ENCODE assay signal across 18 cellular contexts in genomic region chr2:38496927-38497669, GRCh38.
A peak's percentile ranks its signal among the peaks of the same experiment; 100 is the strongest.
DNase-seq lines count a peak whose midpoint lies in the region; ATAC-seq and TF ChIP-seq lines count a peak whose summit lies in the region.
"Had no signal": no experiment of that assay in that cellular context is flagged by ENCODE, and none has a peak within 500 bp of the region (broad histone marks: within the 10 kb centered on the region; RNA-seq: fewer than 3 reads in every experiment).

No MANE protein-coding gene starts in this region.

- peaks cover 0 to 6% (median 2%) of the 10 kb centered on the region in 12 donors for H3K9me3 ChIP-seq in heart left ventricle
- H3K9me3 ChIP-seq: breast epithelium, neutrophil, thyroid gland had no signal

- POLR2A ChIA-PET in RWPE1 (lab: Yijun Ruan, JAX; ENCODE audit: low non-redundant PET) = no interaction called here

- TF ChIP-seq CTCF in heart left ventricle (IDR thresholded peaks at IDR 0.05) (no peak), RWPE1 (conservative IDR thresholded peaks at IDR 0.05; ENCODE audit: low read depth) (no peak), GM10266 (IDR thresholded peaks at IDR 0.05; ENCODE audit: control insufficient read depth, insufficient read depth, low read depth, missing control alignments) (no peak)

- no peak overlapping the region for H3K27ac ChIP-seq in heart left ventricle
- no peak overlapping the region for H3K27ac ChIP-seq in RWPE1
- H3K27ac ChIP-seq: breast epithelium, foreskin keratinocyte, neutrophil, thyroid gland had no signal

- WGBS in heart left ventricle, 4 donors = 68 to 86% (median 75%) methylated on average over 7 to 8 of the region's 8 CpGs

- H3K4me1 ChIP-seq in heart left ventricle = peaks cover 0 to 40% (median 10%) of the 10 kb centered on the region in 12 donors
- H3K4me1 ChIP-seq: foreskin keratinocyte had no signal

- H3K4me3 ChIP-seq in heart left ventricle = no peak overlapping the region
- H3K4me3 ChIP-seq: breast epithelium, thyroid gland had no signal

- CTCF ChIA-PET in RWPE1 (lab: Yijun Ruan, JAX) = interaction anchor here (0.6 to 1.0 kb wide), 2 partner anchors 11 to 125 kb away, joined by 3 read pairs; no protein-coding TSS in a partner anchor

- H3K36me3 ChIP-seq in heart left ventricle = no peaks in the 10 kb centered on the region
- H3K36me3 ChIP-seq: breast epithelium, neutrophil, thyroid gland had no signal

- no peaks in the 10 kb centered on the region for H3K27me3 ChIP-seq in heart left ventricle
- H3K27me3 ChIP-seq: breast epithelium, neutrophil, thyroid gland had no signal

- ATAC-seq in heart left ventricle = peak in 3 of 4 donors; percentile 47 to 78 (median 58)
- ATAC-seq: foreskin keratinocyte had no signal

- intact Hi-C loops in heart left ventricle (cut with DNase I) = loop anchor here in 1 of 10 donors (5.0 kb wide), 1 partner anchor 120 kb away; the partner anchor contains the start of gene ATL2
- intact Hi-C loops in posterior vena cava (cut with DNase I) = no loop called here

- DNase-seq in Ammon's horn (ENCODE audit: low spot score) (peak; percentile 9), NCI-H2227 treated with DMSO at 0.1 percent for 48 hours (lab: John Stamatoyannopoulos, UW) (peak; percentile 11), heart left ventricle (peak in 2 of 5 donors; percentile 63 to 67), posterior vena cava (ENCODE audit: low spot score) (peak; percentile 83), RWPE1 (ENCODE audit: low spot score) (no peak), GM10266 (ENCODE audit: extremely low spot score) (no peak), OCI-M1 (lab: John Stamatoyannopoulos, UW) (no peak), SKM-1 treated with dmso at 0.1 percent for 144 hours (lab: John Stamatoyannopoulos, UW; ENCODE audit: unreplicated experiment) (no peak)
- DNase-seq: activated CD4-positive, alpha-beta T cell treated with anti-CD3 and anti-CD28 coated beads for 4 hours; EL; foreskin keratinocyte; NCI-H1105 treated with DMSO at 0.1 percent for 48 hours; NCI-H345; RPMI8226; stimulated activated CD4-positive, alpha-beta T cell treated with anti-CD3 and anti-CD28 coated beads, Interleukin-15, amount 100 ng/mL, for 24 hours; thyroid gland had no signal

- no peak for TF ChIP-seq POLR2A in heart left ventricle (IDR thresholded peaks at IDR 0.05)

Comparison
In these comparisons a context has a peak if more than half of its experiments do, and no peak if none do; other contexts are left out.
1. DNase-seq: peak in Ammon's horn (single experiment), NCI-H2227 treated with DMSO at 0.1 percent for 48 hours (single experiment) and posterior vena cava (single experiment); none in RWPE1 (single experiment), GM10266 (single experiment), OCI-M1 (single experiment) and SKM-1 treated with dmso at 0.1 percent for 144 hours (single experiment).